10 cellular contexts compared by ENCODE assay signal in the genomic region with DNA sequence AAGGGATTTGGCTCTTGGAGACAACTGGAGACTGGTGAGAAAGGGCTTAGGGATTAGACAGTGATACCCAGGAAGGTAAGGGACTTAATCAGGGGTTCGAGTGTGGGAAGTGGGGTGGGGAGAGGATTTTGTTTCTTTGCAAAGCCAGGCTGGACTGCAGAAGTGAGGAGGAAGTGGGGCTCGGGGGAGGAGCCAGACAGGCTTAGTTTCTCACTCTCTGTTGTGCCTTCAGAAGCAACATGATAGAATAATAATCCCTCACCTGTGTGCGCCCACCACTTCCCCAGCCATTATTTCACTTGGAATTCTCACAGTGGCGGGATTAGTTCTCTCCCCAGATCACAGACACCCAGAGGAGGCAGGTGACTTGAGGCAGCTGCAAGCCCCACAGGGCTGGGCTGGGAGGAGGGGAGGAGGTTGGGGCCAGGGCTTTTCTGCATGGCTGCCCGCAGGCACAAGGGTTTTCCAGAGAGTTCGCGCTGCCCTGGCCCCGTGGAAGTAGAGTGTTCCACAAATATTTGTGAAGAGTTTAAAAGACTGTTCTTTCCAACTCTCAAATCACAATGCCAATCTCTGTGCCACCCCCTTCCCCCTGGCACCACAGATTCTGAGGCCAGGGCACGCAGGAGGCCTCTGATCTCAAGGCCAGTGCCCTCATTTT. TPM values are rescaled to one million over a fixed set of nuclear protein-coding genes. Genes with fewer than 3 reads are reported as not detected.
DNase-seq lines count a peak whose midpoint lies in the region; ATAC-seq and TF ChIP-seq lines count a peak whose summit lies in the region.
"Had no signal": no experiment of that assay in that cellular context is flagged by ENCODE, and none has a peak within 500 bp of the region (broad histone marks: within the 10 kb centered on the region; RNA-seq: fewer than 3 reads in every experiment).

No MANE protein-coding gene starts in this region.

- H3K4me3 Mint-ChIP-seq in activated CD4-positive, alpha-beta T cell treated with anti-CD3 and anti-CD28 coated beads, Interleukin-2, amount 10 ng/mL, durations not matched to agents 24 days and 14 days: no peak overlapping the region

- H3K36me3 Mint-ChIP-seq in activated CD4-positive, alpha-beta T cell treated with anti-CD3 and anti-CD28 coated beads, Interleukin-2, amount 10 ng/mL, durations not matched to agents 24 days and 14 days (ENCODE audit: low read depth): no peaks in the 10 kb centered on the region

- H3K9me3 ChIP-seq in ectodermal cell (ENCODE audit: control insufficient read depth, low read length) (no peaks in the 10 kb centered on the region), stomach (no peaks in the 10 kb centered on the region), testis (no peaks in the 10 kb centered on the region)
- no peaks in the 10 kb centered on the region for H3K9me3 ChIP-seq in effector memory CD4-positive, alpha-beta T cell (ENCODE audit: control insufficient read depth, low read length)
- H3K9me3 ChIP-seq: thoracic aorta had no signal

- no peaks in the 10 kb centered on the region for H3K9me3 Mint-ChIP-seq in activated CD4-positive, alpha-beta T cell treated with anti-CD3 and anti-CD28 coated beads, Interleukin-2, amount 10 ng/mL, durations not matched to agents 24 days and 14 days

- H3K4me1 ChIP-seq in ectodermal cell (ENCODE audit: control insufficient read depth, insufficient read depth, low read length) (peaks cover 13% of the 10 kb centered on the region), stomach (peaks cover 14 to 33% (median 25%) of the 10 kb centered on the region in 4 donors), testis (peaks cover 13% of the 10 kb centered on the region)
- peaks cover 13% of the 10 kb centered on the region for H3K4me1 ChIP-seq in effector memory CD4-positive, alpha-beta T cell (ENCODE audit: control insufficient read depth, insufficient read depth, low read length, poor library complexity, severe bottlenecking)

- ATAC-seq in HG03521 (IDR thresholded peaks at IDR 0.05; ENCODE audit: unreplicated experiment): no peak

- no peaks in the 10 kb centered on the region for H3K27me3 Mint-ChIP-seq in activated CD4-positive, alpha-beta T cell treated with anti-CD3 and anti-CD28 coated beads, Interleukin-2, amount 10 ng/mL, durations not matched to agents 24 days and 14 days

- H3K36me3 ChIP-seq in ectodermal cell (ENCODE audit: control insufficient read depth, insufficient read depth, low read length): no peaks in the 10 kb centered on the region
- H3K36me3 ChIP-seq in stomach: no peaks in the 10 kb centered on the region
- H3K36me3 ChIP-seq in testis (ENCODE audit: low read depth, missing control alignments): no peaks in the 10 kb centered on the region
- H3K36me3 ChIP-seq in effector memory CD4-positive, alpha-beta T cell (ENCODE audit: control insufficient read depth, insufficient read depth, low read length): no peaks in the 10 kb centered on the region
- H3K36me3 ChIP-seq: thoracic aorta had no signal

- WGBS in ectodermal cell, 2 experiments: 46 to 50% methylated on average over 7 to 9 of the region's 9 CpGs
- 35 to 56% (median 44%) methylated on average over 9 of the region's 9 CpGs for WGBS in stomach, 5 donors
- 70 to 75% methylated on average over 9 of the region's 9 CpGs for WGBS in testis, 2 donors

- TF ChIP-seq EP300 in stomach (IDR thresholded peaks at IDR 0.05): no peak

- H3K4me1 Mint-ChIP-seq in activated CD4-positive, alpha-beta T cell treated with anti-CD3 and anti-CD28 coated beads, Interleukin-2, amount 10 ng/mL, durations not matched to agents 24 days and 14 days: peaks cover 37% of the 10 kb centered on the region

- H3K4me3 ChIP-seq in NB4 (ENCODE audit: low read depth, low read length) (no peak overlapping the region), ectodermal cell (ENCODE audit: insufficient read depth, low read depth, low read length) (no peak overlapping the region), stomach (no peak overlapping the region), testis (no peak overlapping the region)
- H3K4me3 ChIP-seq in effector memory CD4-positive, alpha-beta T cell (ENCODE audit: insufficient read depth, low read depth, low read length, poor library complexity, severe bottlenecking): no peak overlapping the region
- H3K4me3 ChIP-seq: thoracic aorta had no signal

- H3K27ac ChIP-seq in ectodermal cell (ENCODE audit: insufficient read depth, low read depth, low read length, poor library complexity, severe bottlenecking) (peak overlapping the region; percentile 42), stomach (peak overlapping the region in 1 of 5 donors; percentile 16), testis (no peak overlapping the region)
- no peak overlapping the region for H3K27ac ChIP-seq in effector memory CD4-positive, alpha-beta T cell (ENCODE audit: insufficient read depth, low read length, poor library complexity, severe bottlenecking)
- H3K27ac ChIP-seq: thoracic aorta had no signal

- no peak overlapping the region for H3K27ac Mint-ChIP-seq in activated CD4-positive, alpha-beta T cell treated with anti-CD3 and anti-CD28 coated beads, Interleukin-2, amount 10 ng/mL, durations not matched to agents 24 days and 14 days

- TF ChIP-seq CTCF in NB4 (IDR thresholded peaks at IDR 0.05; ENCODE audit: low read depth, low read length) (no peak), stomach (IDR thresholded peaks at IDR 0.05) (no peak), testis (IDR thresholded peaks at IDR 0.05) (no peak)

- peaks cover 21% of the 10 kb centered on the region for H3K27me3 ChIP-seq in ectodermal cell (ENCODE audit: control insufficient read depth, insufficient read depth, low read length, poor library complexity, severe bottlenecking)
- H3K27me3 ChIP-seq in stomach: peaks cover 0 to 23% (median 7%) of the 10 kb centered on the region in 3 donors
- no peaks in the 10 kb centered on the region for H3K27me3 ChIP-seq in testis
- H3K27me3 ChIP-seq in effector memory CD4-positive, alpha-beta T cell (replicated peaks; ENCODE audit: control insufficient read depth, insufficient read depth, low read length, poor library complexity, severe bottlenecking): no peaks in the 10 kb centered on the region

- intact Hi-C loops in activated CD4-positive, alpha-beta T cell treated with anti-CD3 and anti-CD28 coated beads, Interleukin-2, amount 10 ng/mL, durations not matched to agents 24 days and 14 days (cut with micrococcal nuclease): loop anchor here (10.0 kb wide), 1 partner anchor 288 kb away; no protein-coding TSS in a partner anchor
- intact Hi-C loops in stomach (cut with DNase I; ENCODE audit: low total_unique reads): loop anchor here (5.0 kb wide), 2 partner anchors 35 to 95 kb away; a partner anchor contains a TSS
- intact Hi-C loops in testis (cut with DNase I; ENCODE audit: low total_unique reads): no loop called here

- TF ChIP-seq POLR2A in NB4 (IDR thresholded peaks at IDR 0.05; ENCODE audit: extremely low read depth, insufficient read length): no peak
- TF ChIP-seq POLR2A in stomach (IDR thresholded peaks at IDR 0.05): no peak
- no peak for TF ChIP-seq POLR2A in testis (IDR thresholded peaks at IDR 0.05)

- peak; percentile 67 for DNase-seq in activated CD4-positive, alpha-beta T cell treated with anti-CD3 and anti-CD28 coated beads, Interleukin-2, amount 10 ng/mL, durations not matched to agents 24 days and 14 days
- no peak for DNase-seq in activated CD4-positive, alpha-beta T cell treated with anti-CD3 and anti-CD28 coated beads for 48 hours
- DNase-seq in NB4 (ENCODE audit: low read depth) (peak; percentile 53), stomach (peak; percentile 32), testis (no peak)
- DNase-seq in effector memory CD4-positive, alpha-beta T cell: no peak
- DNase-seq: activated CD8-positive, alpha-beta memory T cell treated with anti-CD3 and anti-CD28 coated beads for 24 hours had no signal

RNA-seq across cellular contexts. Expression of a gene that starts 4.0 kb away (rescaled TPM):
- 25.1 and 26.7 TPM in 2 replicates for total RNA-seq in activated CD4-positive, alpha-beta T cell treated with anti-CD3 and anti-CD28 coated beads, Interleukin-2, amount 10 ng/mL, durations not matched to agents 24 days and 14 days
- 6.9 TPM for polyA plus RNA-seq in ectodermal cell (2013, experiment 1 of 4)
- 8.9 TPM for polyA plus RNA-seq in ectodermal cell (2013, experiment 2 of 4)
- polyA plus RNA-seq in ectodermal cell (2013, experiment 3 of 4): 5.9 TPM
- polyA plus RNA-seq in ectodermal cell (2013, experiment 4 of 4): 9.4 TPM
- 10 to 100 TPM in 2 of 5 donors, 1 to 10 TPM in 1, not detected in 2; 4.1 to 19.4 (median 17.1) TPM for total RNA-seq in stomach
- polyA plus RNA-seq in stomach: 10 to 100 TPM in 1 of 3 donors, 1 to 10 TPM in 2; 9.9 to 10.3 (median 10.0) TPM
- total RNA-seq in testis: 1 to 10 TPM; 2.2 to 3.5 TPM
- 4.7 TPM for polyA plus RNA-seq in testis (ENCODE audit: insufficient read depth, low read depth, low replicate concordance)

RNA-seq across cellular contexts. Expression of a gene that starts 5.6 kb away (rescaled TPM):
- 10.4 and 15.2 TPM in 2 replicates for total RNA-seq in activated CD4-positive, alpha-beta T cell treated with anti-CD3 and anti-CD28 coated beads, Interleukin-2, amount 10 ng/mL, durations not matched to agents 24 days and 14 days
- 25.0 TPM for polyA plus RNA-seq in ectodermal cell (2013, experiment 1 of 4)
- polyA plus RNA-seq in ectodermal cell (2013, experiment 2 of 4): 26.4 TPM
- 22.4 TPM for polyA plus RNA-seq in ectodermal cell (2013, experiment 3 of 4)
- polyA plus RNA-seq in ectodermal cell (2013, experiment 4 of 4): 28.3 TPM
- total RNA-seq in stomach (10 to 100 TPM in 3 of 5 donors, 1 to 10 TPM in 2; 3.6 to 29.4 (median 15.6) TPM), testis (10 to 100 TPM; 20.9 to 24.6 TPM)
- polyA plus RNA-seq in stomach (1 to 10 TPM; 4.1 to 8.4 (median 4.3) TPM), testis (ENCODE audit: insufficient read depth, low read depth, low replicate concordance) (18.2 TPM)

RNA-seq across cellular contexts. Expression of a gene that starts 32.8 kb away (rescaled TPM):
- total RNA-seq in activated CD4-positive, alpha-beta T cell treated with anti-CD3 and anti-CD28 coated beads, Interleukin-2, amount 10 ng/mL, durations not matched to agents 24 days and 14 days: 79.3 and 80.5 TPM in 2 replicates
- 37.2 TPM for polyA plus RNA-seq in ectodermal cell (2013, experiment 1 of 4)
- polyA plus RNA-seq in ectodermal cell (2013, experiment 2 of 4): 32.0 TPM
- polyA plus RNA-seq in ectodermal cell (2013, experiment 3 of 4): 25.7 TPM
- 26.7 TPM for polyA plus RNA-seq in ectodermal cell (2013, experiment 4 of 4)
- total RNA-seq in stomach (10 to 100 TPM in 2 of 5 donors, 1 to 10 TPM in 2, not detected in 1; 1.8 to 14.8 (median 10.2) TPM), testis (10 to 100 TPM in 1 of 2 donors, 1 to 10 TPM in 1; 9.3 to 13.2 TPM)
- polyA plus RNA-seq in stomach (10 to 100 TPM; 15.3 to 45.0 (median 27.4) TPM), testis (ENCODE audit: insufficient read depth, low read depth, low replicate concordance) (5.7 TPM)

RNA-seq across cellular contexts. Expression of a gene that starts 36.0 kb away (rescaled TPM):
- 2.9 and 3.2 TPM in 2 replicates for total RNA-seq in activated CD4-positive, alpha-beta T cell treated with anti-CD3 and anti-CD28 coated beads, Interleukin-2, amount 10 ng/mL, durations not matched to agents 24 days and 14 days
- 8.8 TPM for polyA plus RNA-seq in ectodermal cell (2013, experiment 1 of 4)
- 9.0 TPM for polyA plus RNA-seq in ectodermal cell (2013, experiment 2 of 4)
- 6.8 TPM for polyA plus RNA-seq in ectodermal cell (2013, experiment 3 of 4)
- 6.6 TPM for polyA plus RNA-seq in ectodermal cell (2013, experiment 4 of 4)
- total RNA-seq in stomach (1 to 10 TPM in 3 of 5 donors, under 1 TPM in 1, not detected in 1; 0.73 to 9.0 (median 3.0) TPM), testis (10 to 100 TPM; 70.1 to 81.9 TPM)
- polyA plus RNA-seq in stomach (1 to 10 TPM; 1.7 to 3.7 (median 1.9) TPM), testis (ENCODE audit: insufficient read depth, low read depth, low replicate concordance) (69.2 TPM)

RNA-seq across cellular contexts. Expression of a gene that starts 36.1 kb away (rescaled TPM):
- 314 and 319 TPM in 2 replicates for total RNA-seq in activated CD4-positive, alpha-beta T cell treated with anti-CD3 and anti-CD28 coated beads, Interleukin-2, amount 10 ng/mL, durations not matched to agents 24 days and 14 days
- 156 TPM for polyA plus RNA-seq in ectodermal cell (2013, experiment 1 of 4)
- polyA plus RNA-seq in ectodermal cell (2013, experiment 2 of 4): 127 TPM
- polyA plus RNA-seq in ectodermal cell (2013, experiment 3 of 4): 108 TPM
- 115 TPM for polyA plus RNA-seq in ectodermal cell (2013, experiment 4 of 4)
- 100 to 1,000 TPM in 1 of 5 donors, 10 to 100 TPM in 4; 30.3 to 316 (median 38.8) TPM for total RNA-seq in stomach
- 10 to 100 TPM; 13.6 to 15.6 (median 15.0) TPM for polyA plus RNA-seq in stomach
- 100 to 1,000 TPM; 159 to 174 TPM for total RNA-seq in testis
- 272 TPM for polyA plus RNA-seq in testis (ENCODE audit: insufficient read depth, low read depth, low replicate concordance)

Comparison
In these comparisons a context has a peak if more than half of its experiments do, and no peak if none do; other contexts are left out.
1. DNase-seq: peak in activated CD4-positive, alpha-beta T cell treated with anti-CD3 and anti-CD28 coated beads, Interleukin-2, amount 10 ng/mL, durations not matched to agents 24 days and 14 days (single experiment), NB4 (single experiment) and stomach (single experiment); none in activated CD4-positive, alpha-beta T cell treated with anti-CD3 and anti-CD28 coated beads for 48 hours (single experiment), testis (single experiment) and effector memory CD4-positive, alpha-beta T cell (0 of 3).